Comparison of ENCODE assay signal across 1 cellular context in genomic region chr2:108982259-108982679, GRCh38.
TF ChIP-seq lines count a peak whose summit lies in the region.

No MANE protein-coding gene starts in this region.

TF ChIP-seq in HepG2, 621 proteins besides CTCF, POLR2A, EP300 and RAD21 (continued from another document and continues in another):
- TF ChIP-seq KLF6 (CRISPR knock-in tag; IDR thresholded peaks at IDR 0.05) = no peak
- TF ChIP-seq SRSF4 (IDR thresholded peaks at IDR 0.05; ENCODE audit: low read depth, low read length, poor library complexity, severe bottlenecking) = no peak
- TF ChIP-seq, protein P1, sequence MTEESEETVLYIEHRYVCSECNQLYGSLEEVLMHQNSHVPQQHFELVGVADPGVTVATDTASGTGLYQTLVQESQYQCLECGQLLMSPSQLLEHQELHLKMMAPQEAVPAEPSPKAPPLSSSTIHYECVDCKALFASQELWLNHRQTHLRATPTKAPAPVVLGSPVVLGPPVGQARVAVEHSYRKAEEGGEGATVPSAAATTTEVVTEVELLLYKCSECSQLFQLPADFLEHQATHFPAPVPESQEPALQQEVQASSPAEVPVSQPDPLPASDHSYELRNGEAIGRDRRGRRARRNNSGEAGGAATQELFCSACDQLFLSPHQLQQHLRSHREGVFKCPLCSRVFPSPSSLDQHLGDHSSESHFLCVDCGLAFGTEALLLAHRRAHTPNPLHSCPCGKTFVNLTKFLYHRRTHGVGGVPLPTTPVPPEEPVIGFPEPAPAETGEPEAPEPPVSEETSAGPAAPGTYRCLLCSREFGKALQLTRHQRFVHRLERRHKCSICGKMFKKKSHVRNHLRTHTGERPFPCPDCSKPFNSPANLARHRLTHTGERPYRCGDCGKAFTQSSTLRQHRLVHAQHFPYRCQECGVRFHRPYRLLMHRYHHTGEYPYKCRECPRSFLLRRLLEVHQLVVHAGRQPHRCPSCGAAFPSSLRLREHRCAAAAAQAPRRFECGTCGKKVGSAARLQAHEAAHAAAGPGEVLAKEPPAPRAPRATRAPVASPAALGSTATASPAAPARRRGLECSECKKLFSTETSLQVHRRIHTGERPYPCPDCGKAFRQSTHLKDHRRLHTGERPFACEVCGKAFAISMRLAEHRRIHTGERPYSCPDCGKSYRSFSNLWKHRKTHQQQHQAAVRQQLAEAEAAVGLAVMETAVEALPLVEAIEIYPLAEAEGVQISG (CRISPR knock-in tag; IDR thresholded peaks at IDR 0.05) = no peak
- 0 out of 2 replicates have a peak, but pooled peaks have one; percentile 37 for TF ChIP-seq HDAC2 (CRISPR knock-in tag; IDR thresholded peaks at IDR 0.05)
- TF ChIP-seq KLF15 (CRISPR knock-in tag; IDR thresholded peaks at IDR 0.05; ENCODE audit: borderline replicate concordance) = no peak
- TF ChIP-seq, protein P2, sequence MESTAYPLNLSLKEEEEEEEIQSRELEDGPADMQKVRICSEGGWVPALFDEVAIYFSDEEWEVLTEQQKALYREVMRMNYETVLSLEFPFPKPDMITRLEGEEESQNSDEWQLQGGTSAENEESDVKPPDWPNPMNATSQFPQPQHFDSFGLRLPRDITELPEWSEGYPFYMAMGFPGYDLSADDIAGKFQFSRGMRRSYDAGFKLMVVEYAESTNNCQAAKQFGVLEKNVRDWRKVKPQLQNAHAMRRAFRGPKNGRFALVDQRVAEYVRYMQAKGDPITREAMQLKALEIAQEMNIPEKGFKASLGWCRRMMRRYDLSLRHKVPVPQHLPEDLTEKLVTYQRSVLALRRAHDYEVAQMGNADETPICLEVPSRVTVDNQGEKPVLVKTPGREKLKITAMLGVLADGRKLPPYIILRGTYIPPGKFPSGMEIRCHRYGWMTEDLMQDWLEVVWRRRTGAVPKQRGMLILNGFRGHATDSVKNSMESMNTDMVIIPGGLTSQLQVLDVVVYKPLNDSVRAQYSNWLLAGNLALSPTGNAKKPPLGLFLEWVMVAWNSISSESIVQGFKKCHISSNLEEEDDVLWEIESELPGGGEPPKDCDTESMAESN (CRISPR knock-in tag; conservative IDR thresholded peaks at IDR 0.05) = no peak
- no peak for TF ChIP-seq ARNT (IDR thresholded peaks at IDR 0.05)
- TF ChIP-seq SOX5 (CRISPR knock-in tag; IDR thresholded peaks at IDR 0.05; ENCODE audit: borderline replicate concordance) = 0 out of 2 replicates have a peak, but pooled peaks have one; percentile 18
- no peak for TF ChIP-seq PCBP1 (IDR thresholded peaks at IDR 0.05; ENCODE audit: borderline replicate concordance, low read depth, low read length)
- no peak for TF ChIP-seq ZNF577 (CRISPR knock-in tag; IDR thresholded peaks at IDR 0.05; ENCODE audit: borderline replicate concordance, low read depth)
- TF ChIP-seq, protein P3, sequence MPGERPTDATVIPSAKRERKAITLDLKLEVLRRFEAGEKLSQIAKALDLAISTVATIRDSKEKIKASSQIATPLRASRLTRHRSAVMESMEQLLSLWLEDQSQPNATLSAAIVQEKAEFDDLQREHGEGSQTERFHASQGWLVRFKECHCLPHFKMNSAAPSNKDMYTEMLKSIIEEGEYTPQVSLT (CRISPR knock-in tag; IDR thresholded peaks at IDR 0.05; ENCODE audit: borderline replicate concordance, low read depth) = no peak
- TF ChIP-seq ATF6 (CRISPR knock-in tag; conservative IDR thresholded peaks at IDR 0.05) = no peak
- no peak for TF ChIP-seq SRSF1 (optimal IDR thresholded peaks at IDR 0.05; ENCODE audit: low read depth, low read length)
- TF ChIP-seq, protein P4, sequence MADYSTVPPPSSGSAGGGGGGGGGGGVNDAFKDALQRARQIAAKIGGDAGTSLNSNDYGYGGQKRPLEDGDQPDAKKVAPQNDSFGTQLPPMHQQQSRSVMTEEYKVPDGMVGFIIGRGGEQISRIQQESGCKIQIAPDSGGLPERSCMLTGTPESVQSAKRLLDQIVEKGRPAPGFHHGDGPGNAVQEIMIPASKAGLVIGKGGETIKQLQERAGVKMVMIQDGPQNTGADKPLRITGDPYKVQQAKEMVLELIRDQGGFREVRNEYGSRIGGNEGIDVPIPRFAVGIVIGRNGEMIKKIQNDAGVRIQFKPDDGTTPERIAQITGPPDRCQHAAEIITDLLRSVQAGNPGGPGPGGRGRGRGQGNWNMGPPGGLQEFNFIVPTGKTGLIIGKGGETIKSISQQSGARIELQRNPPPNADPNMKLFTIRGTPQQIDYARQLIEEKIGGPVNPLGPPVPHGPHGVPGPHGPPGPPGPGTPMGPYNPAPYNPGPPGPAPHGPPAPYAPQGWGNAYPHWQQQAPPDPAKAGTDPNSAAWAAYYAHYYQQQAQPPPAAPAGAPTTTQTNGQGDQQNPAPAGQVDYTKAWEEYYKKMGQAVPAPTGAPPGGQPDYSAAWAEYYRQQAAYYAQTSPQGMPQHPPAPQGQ (CRISPR knock-in tag; IDR thresholded peaks at IDR 0.05; ENCODE audit: borderline replicate concordance) = no peak
- TF ChIP-seq, protein P5, sequence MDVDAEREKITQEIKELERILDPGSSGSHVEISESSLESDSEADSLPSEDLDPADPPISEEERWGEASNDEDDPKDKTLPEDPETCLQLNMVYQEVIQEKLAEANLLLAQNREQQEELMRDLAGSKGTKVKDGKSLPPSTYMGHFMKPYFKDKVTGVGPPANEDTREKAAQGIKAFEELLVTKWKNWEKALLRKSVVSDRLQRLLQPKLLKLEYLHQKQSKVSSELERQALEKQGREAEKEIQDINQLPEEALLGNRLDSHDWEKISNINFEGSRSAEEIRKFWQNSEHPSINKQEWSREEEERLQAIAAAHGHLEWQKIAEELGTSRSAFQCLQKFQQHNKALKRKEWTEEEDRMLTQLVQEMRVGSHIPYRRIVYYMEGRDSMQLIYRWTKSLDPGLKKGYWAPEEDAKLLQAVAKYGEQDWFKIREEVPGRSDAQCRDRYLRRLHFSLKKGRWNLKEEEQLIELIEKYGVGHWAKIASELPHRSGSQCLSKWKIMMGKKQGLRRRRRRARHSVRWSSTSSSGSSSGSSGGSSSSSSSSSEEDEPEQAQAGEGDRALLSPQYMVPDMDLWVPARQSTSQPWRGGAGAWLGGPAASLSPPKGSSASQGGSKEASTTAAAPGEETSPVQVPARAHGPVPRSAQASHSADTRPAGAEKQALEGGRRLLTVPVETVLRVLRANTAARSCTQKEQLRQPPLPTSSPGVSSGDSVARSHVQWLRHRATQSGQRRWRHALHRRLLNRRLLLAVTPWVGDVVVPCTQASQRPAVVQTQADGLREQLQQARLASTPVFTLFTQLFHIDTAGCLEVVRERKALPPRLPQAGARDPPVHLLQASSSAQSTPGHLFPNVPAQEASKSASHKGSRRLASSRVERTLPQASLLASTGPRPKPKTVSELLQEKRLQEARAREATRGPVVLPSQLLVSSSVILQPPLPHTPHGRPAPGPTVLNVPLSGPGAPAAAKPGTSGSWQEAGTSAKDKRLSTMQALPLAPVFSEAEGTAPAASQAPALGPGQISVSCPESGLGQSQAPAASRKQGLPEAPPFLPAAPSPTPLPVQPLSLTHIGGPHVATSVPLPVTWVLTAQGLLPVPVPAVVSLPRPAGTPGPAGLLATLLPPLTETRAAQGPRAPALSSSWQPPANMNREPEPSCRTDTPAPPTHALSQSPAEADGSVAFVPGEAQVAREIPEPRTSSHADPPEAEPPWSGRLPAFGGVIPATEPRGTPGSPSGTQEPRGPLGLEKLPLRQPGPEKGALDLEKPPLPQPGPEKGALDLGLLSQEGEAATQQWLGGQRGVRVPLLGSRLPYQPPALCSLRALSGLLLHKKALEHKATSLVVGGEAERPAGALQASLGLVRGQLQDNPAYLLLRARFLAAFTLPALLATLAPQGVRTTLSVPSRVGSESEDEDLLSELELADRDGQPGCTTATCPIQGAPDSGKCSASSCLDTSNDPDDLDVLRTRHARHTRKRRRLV (CRISPR knock-in tag; IDR thresholded peaks at IDR 0.05) = no peak
- no peak for TF ChIP-seq MED8 (CRISPR knock-in tag; IDR thresholded peaks at IDR 0.05; ENCODE audit: insufficient replicate concordance)
- no peak for TF ChIP-seq ZNF841 (CRISPR knock-in tag; IDR thresholded peaks at IDR 0.05; ENCODE audit: borderline replicate concordance)
- TF ChIP-seq FOXJ3 (CRISPR knock-in tag; IDR thresholded peaks at IDR 0.05; ENCODE audit: borderline replicate concordance) = peak; percentile 82; the same call in 1 of the 2 replicates
- TF ChIP-seq ZNF160 (CRISPR knock-in tag; IDR thresholded peaks at IDR 0.05) = no peak
- TF ChIP-seq SALL1 (CRISPR knock-in tag; IDR thresholded peaks at IDR 0.05) = peak; percentile 41; the same call in 1 of the 2 replicates
- TF ChIP-seq CSRNP1 (CRISPR knock-in tag; IDR thresholded peaks at IDR 0.05) = no peak
- TF ChIP-seq SMAD9 (CRISPR knock-in tag; IDR thresholded peaks at IDR 0.05) = no peak
- TF ChIP-seq ELF3 (CRISPR knock-in tag; IDR thresholded peaks at IDR 0.05) = no peak
- no peak for TF ChIP-seq MED13 (CRISPR knock-in tag; IDR thresholded peaks at IDR 0.05)
- no peak for TF ChIP-seq ZKSCAN8 (CRISPR knock-in tag; IDR thresholded peaks at IDR 0.05; ENCODE audit: borderline replicate concordance)
- no peak for TF ChIP-seq MAZ (IDR thresholded peaks at IDR 0.05; ENCODE audit: borderline replicate concordance, low read depth, low read length)
- TF ChIP-seq MAZ (CRISPR knock-in tag; IDR thresholded peaks at IDR 0.05; ENCODE audit: low read depth) = no peak
- TF ChIP-seq SOX6 (IDR thresholded peaks at IDR 0.05) = no peak
- TF ChIP-seq SOX6 (CRISPR knock-in tag; IDR thresholded peaks at IDR 0.05) = peak; percentile 61; the same call in 1 of the 2 replicates
- TF ChIP-seq ZBTB8A (CRISPR knock-in tag; IDR thresholded peaks at IDR 0.05; ENCODE audit: borderline replicate concordance, low read depth) = no peak
- 0 out of 2 replicates have a peak, but pooled peaks have one; percentile 41 for TF ChIP-seq ZNF878 (CRISPR knock-in tag; IDR thresholded peaks at IDR 0.05)
- no peak for TF ChIP-seq ZSCAN22 (CRISPR knock-in tag; IDR thresholded peaks at IDR 0.05)
- TF ChIP-seq ZNF672 (CRISPR knock-in tag; IDR thresholded peaks at IDR 0.05) = no peak
- no peak for TF ChIP-seq NCOA1 (CRISPR knock-in tag; IDR thresholded peaks at IDR 0.05)
- TF ChIP-seq, protein P6, sequence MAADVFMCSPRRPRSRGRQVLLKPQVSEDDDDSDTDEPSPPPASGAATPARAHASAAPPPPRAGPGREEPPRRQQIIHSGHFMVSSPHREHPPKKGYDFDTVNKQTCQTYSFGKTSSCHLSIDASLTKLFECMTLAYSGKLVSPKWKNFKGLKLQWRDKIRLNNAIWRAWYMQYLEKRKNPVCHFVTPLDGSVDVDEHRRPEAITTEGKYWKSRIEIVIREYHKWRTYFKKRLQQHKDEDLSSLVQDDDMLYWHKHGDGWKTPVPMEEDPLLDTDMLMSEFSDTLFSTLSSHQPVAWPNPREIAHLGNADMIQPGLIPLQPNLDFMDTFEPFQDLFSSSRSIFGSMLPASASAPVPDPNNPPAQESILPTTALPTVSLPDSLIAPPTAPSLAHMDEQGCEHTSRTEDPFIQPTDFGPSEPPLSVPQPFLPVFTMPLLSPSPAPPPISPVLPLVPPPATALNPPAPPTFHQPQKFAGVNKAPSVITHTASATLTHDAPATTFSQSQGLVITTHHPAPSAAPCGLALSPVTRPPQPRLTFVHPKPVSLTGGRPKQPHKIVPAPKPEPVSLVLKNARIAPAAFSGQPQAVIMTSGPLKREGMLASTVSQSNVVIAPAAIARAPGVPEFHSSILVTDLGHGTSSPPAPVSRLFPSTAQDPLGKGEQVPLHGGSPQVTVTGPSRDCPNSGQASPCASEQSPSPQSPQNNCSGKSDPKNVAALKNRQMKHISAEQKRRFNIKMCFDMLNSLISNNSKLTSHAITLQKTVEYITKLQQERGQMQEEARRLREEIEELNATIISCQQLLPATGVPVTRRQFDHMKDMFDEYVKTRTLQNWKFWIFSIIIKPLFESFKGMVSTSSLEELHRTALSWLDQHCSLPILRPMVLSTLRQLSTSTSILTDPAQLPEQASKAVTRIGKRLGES (CRISPR knock-in tag; IDR thresholded peaks at IDR 0.05; ENCODE audit: borderline replicate concordance) = no peak
- TF ChIP-seq HNF1B (CRISPR knock-in tag; IDR thresholded peaks at IDR 0.05) = no peak
- TF ChIP-seq HMG20B (CRISPR knock-in tag; conservative IDR thresholded peaks at IDR 0.05) = no peak
- no peak for TF ChIP-seq RXRB (CRISPR knock-in tag; IDR thresholded peaks at IDR 0.05; ENCODE audit: borderline replicate concordance)
